Comparison of ENCODE assay signal across 28 cellular contexts in the genomic region with DNA sequence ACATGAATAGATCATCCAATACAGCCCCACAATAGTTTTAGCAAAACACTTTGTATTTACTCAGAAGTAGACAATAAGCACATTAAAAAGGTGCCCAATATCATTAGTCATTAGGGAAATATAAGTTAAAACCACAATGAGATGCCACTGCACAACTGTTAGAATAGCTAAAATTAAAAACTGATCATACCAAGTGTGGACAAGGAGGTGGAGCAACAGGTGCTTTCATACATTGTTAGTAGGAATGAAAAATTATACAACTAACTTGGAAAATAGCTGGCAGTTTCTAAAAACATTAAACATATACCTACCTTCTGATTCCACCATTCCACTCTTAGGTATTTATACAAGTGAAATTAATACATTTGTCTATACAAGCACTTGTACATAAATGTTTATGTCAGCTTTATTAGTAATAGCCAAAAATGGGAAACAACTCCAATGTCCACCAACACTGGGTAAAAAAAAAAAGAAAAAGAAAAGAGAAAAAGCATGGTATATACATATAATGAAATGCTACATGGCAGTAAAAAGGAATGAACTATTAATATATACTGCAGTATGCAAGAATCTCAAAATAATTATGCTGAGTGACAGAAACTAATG.
"Had no signal": no experiment of that assay in that cellular context is flagged by ENCODE, and none has a peak within 500 bp of the region (broad histone marks: within the 10 kb centered on the region; RNA-seq: fewer than 3 reads in every experiment).

No MANE protein-coding gene starts in this region.

- H3K9me3 ChIP-seq: esophagus muscularis mucosa, gastroesophageal sphincter, heart left ventricle, left lung, mucosa of descending colon, prostate gland, right atrium auricular region, sigmoid colon, thoracic aorta, tibial nerve, upper lobe of left lung had no signal

- H3K79me2 ChIP-seq: hepatocyte had no signal

- H3K4me3 Mint-ChIP-seq: mesothelial cell of epicardium; naive thymus-derived CD4-positive, alpha-beta T cell; nephron; stimulated activated naive B cell treated with anti-CD40 and anti-IgM and Interleukin-4, amounts not matched to agents 10 μg/mL and 1 μg/mL and 100 μg/mL, for 72 hours; stimulated activated naive CD8-positive, alpha-beta T cell treated with anti-CD3 and anti-CD28 coated beads, Interleukin-15, Interleukin-2, amounts not matched to agents 100 ng/mL and 50 ng/mL, for 24 hours had no signal

- H3K27ac Mint-ChIP-seq: mesothelial cell of epicardium; naive thymus-derived CD4-positive, alpha-beta T cell; nephron; stimulated activated naive B cell treated with anti-CD40 and anti-IgM and Interleukin-4, amounts not matched to agents 10 μg/mL and 1 μg/mL and 100 μg/mL, for 72 hours; stimulated activated naive CD8-positive, alpha-beta T cell treated with anti-CD3 and anti-CD28 coated beads, Interleukin-15, Interleukin-2, amounts not matched to agents 100 ng/mL and 50 ng/mL, for 24 hours had no signal

- H2AFZ ChIP-seq: hepatocyte had no signal

- H3K27me3 ChIP-seq: esophagus muscularis mucosa, foreskin keratinocyte, gastroesophageal sphincter, heart left ventricle, hepatocyte, left lung, right atrium auricular region, sigmoid colon, tibial nerve, upper lobe of left lung had no signal

- DNase-seq: dermis blood vessel endothelial cell; effector memory CD4-positive, alpha-beta T cell; heart left ventricle; kidney; left cardiac atrium; left lung; mesenchymal stem cell; mucosa of descending colon; naive thymus-derived CD4-positive, alpha-beta T cell; nucleus accumbens; sigmoid colon; stimulated activated CD4-positive, alpha-beta T cell treated with anti-CD3 and anti-CD28 coated beads, Interleukin-4, amount 100 ng/mL, for 4 hours; stimulated activated naive B cell treated with anti-CD40 and anti-IgM and Interleukin-4, amounts not matched to agents 10 μg/mL and 1 μg/mL and 100 μg/mL, for 72 hours; upper lobe of left lung had no signal

- ATAC-seq: foreskin keratinocyte; gastroesophageal sphincter; heart left ventricle; left cardiac atrium; left lung; mucosa of descending colon; naive thymus-derived CD4-positive, alpha-beta T cell; stimulated activated naive B cell treated with anti-CD40 and anti-IgM and Interleukin-4, amounts not matched to agents 10 μg/mL and 1 μg/mL and 100 μg/mL, for 72 hours had no signal

- FAIRE-seq: endothelial cell of umbilical vein, kidney, urothelium cell line had no signal

- H3K4me2 ChIP-seq: hepatocyte had no signal

- H3K27ac ChIP-seq: coronary artery, esophagus muscularis mucosa, foreskin keratinocyte, gastroesophageal sphincter, heart left ventricle, hepatocyte, left lung, prostate gland, right atrium auricular region, sigmoid colon, thoracic aorta, tibial nerve, upper lobe of left lung had no signal

- H3K36me3 ChIP-seq: esophagus muscularis mucosa, gastroesophageal sphincter, heart left ventricle, left lung, prostate gland, right atrium auricular region, sigmoid colon, thoracic aorta, tibial nerve, upper lobe of left lung had no signal

- H3K4me1 Mint-ChIP-seq: mesothelial cell of epicardium; naive thymus-derived CD4-positive, alpha-beta T cell; nephron had no signal

- H3K4me3 ChIP-seq: coronary artery, esophagus muscularis mucosa, gastroesophageal sphincter, heart left ventricle, hepatocyte, left lung, mucosa of descending colon, prostate gland, right atrium auricular region, sigmoid colon, thoracic aorta, tibial nerve, upper lobe of left lung had no signal

- H3K9me3 Mint-ChIP-seq: naive thymus-derived CD4-positive, alpha-beta T cell; nephron; stimulated activated naive B cell treated with anti-CD40 and anti-IgM and Interleukin-4, amounts not matched to agents 10 μg/mL and 1 μg/mL and 100 μg/mL, for 72 hours; stimulated activated naive CD8-positive, alpha-beta T cell treated with anti-CD3 and anti-CD28 coated beads, Interleukin-15, Interleukin-2, amounts not matched to agents 100 ng/mL and 50 ng/mL, for 24 hours had no signal

- H3K4me1 ChIP-seq: esophagus muscularis mucosa, foreskin keratinocyte, gastroesophageal sphincter, heart left ventricle, left lung, prostate gland, right atrium auricular region, sigmoid colon, tibial nerve, upper lobe of left lung had no signal

- H3K36me3 Mint-ChIP-seq: mesothelial cell of epicardium; naive thymus-derived CD4-positive, alpha-beta T cell; stimulated activated naive B cell treated with anti-CD40 and anti-IgM and Interleukin-4, amounts not matched to agents 10 μg/mL and 1 μg/mL and 100 μg/mL, for 72 hours had no signal
